28 cellular contexts compared by ENCODE assay signal in the genomic region with DNA sequence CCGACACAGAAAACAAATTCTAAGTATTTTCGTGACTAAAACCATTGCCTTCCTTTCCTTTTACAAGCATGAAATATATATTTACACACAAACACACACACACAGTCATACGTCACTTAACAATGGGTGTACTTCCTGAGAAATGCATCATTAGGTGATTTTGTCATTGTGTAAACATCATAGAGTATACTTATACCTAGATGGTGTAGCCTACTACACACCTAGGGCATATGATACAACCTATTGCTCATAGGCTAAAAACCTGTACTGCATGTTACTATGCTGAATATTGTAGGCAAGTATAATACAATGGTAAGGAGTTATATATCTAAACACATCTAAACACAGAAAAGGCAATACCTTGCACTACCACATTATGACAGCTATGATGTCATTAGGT. TPM values are rescaled to one million over a fixed set of nuclear protein-coding genes. Genes with fewer than 3 reads are reported as not detected.
"Had no signal": no experiment of that assay in that cellular context is flagged by ENCODE, and none has a peak within 500 bp of the region (broad histone marks: within the 10 kb centered on the region; RNA-seq: fewer than 3 reads in every experiment).

No MANE protein-coding gene starts in this region.

- H3K4me3 ChIP-seq: dorsolateral prefrontal cortex, esophagus squamous epithelium, lower lobe of right lung, prostate gland, right atrium auricular region, sigmoid colon, stomach, thyroid gland had no signal

- ATAC-seq: left ventricle myocardium superior; lower lobe of right lung; naive thymus-derived CD8-positive, alpha-beta T cell; stimulated activated effector memory CD8-positive, alpha-beta T cell treated with anti-CD3 and anti-CD28 coated beads, Interleukin-12 subunit alpha, Interleukin-12 subunit beta, amount 100 ng/mL, for 72 hours had no signal

- H3K27ac Mint-ChIP-seq: immature natural killer cell; naive thymus-derived CD8-positive, alpha-beta T cell; nephron progenitor cell; stimulated activated effector memory CD8-positive, alpha-beta T cell treated with anti-CD3 and anti-CD28 coated beads, Interleukin-12 subunit alpha, Interleukin-12 subunit beta, amount 100 ng/mL, for 72 hours had no signal

- H3K4me1 ChIP-seq: esophagus squamous epithelium, lower lobe of right lung, prostate gland, right atrium auricular region, sigmoid colon, stomach, thyroid gland had no signal

- H3K27ac ChIP-seq: dorsolateral prefrontal cortex, esophagus squamous epithelium, lower lobe of right lung, prostate gland, right atrium auricular region, sigmoid colon, stomach, thyroid gland had no signal

- H3K36me3 Mint-ChIP-seq: immature natural killer cell; naive thymus-derived CD8-positive, alpha-beta T cell; stimulated activated effector memory CD8-positive, alpha-beta T cell treated with anti-CD3 and anti-CD28 coated beads, Interleukin-12 subunit alpha, Interleukin-12 subunit beta, amount 100 ng/mL, for 72 hours had no signal

- H3K27me3 ChIP-seq: dorsolateral prefrontal cortex, esophagus squamous epithelium, right atrium auricular region, sigmoid colon, stomach, thyroid gland had no signal

- H3K4me3 Mint-ChIP-seq: immature natural killer cell; naive thymus-derived CD8-positive, alpha-beta T cell; nephron progenitor cell; stimulated activated effector memory CD8-positive, alpha-beta T cell treated with anti-CD3 and anti-CD28 coated beads, Interleukin-12 subunit alpha, Interleukin-12 subunit beta, amount 100 ng/mL, for 72 hours had no signal

- DNase-seq: dorsolateral prefrontal cortex; effector CD4-positive, alpha-beta T cell; esophagus squamous epithelium; foreskin melanocyte; hypothalamus; immature natural killer cell; islet precursor cell; left ventricle myocardium superior; lower lobe of right lung; naive thymus-derived CD8-positive, alpha-beta T cell; nephron progenitor cell; nucleus accumbens; sigmoid colon; stimulated activated CD4-positive, alpha-beta T cell treated with anti-CD3 and anti-CD28 coated beads, Interleukin-2, amount 100 ng/mL, for 24 hours; stimulated activated CD4-positive, alpha-beta T cell treated with anti-CD3 and anti-CD28 coated beads, Interleukin-4, amount 100 ng/mL, for 24 hours; stimulated activated naive CD4-positive, alpha-beta T cell treated with Interleukin-2 at 50 U/mL for 16 hours; stomach; thyroid gland; trophoblast cell had no signal

- H3K4me1 Mint-ChIP-seq: immature natural killer cell; naive thymus-derived CD8-positive, alpha-beta T cell; nephron progenitor cell; stimulated activated effector memory CD8-positive, alpha-beta T cell treated with anti-CD3 and anti-CD28 coated beads, Interleukin-12 subunit alpha, Interleukin-12 subunit beta, amount 100 ng/mL, for 72 hours had no signal

- H3K9me3 Mint-ChIP-seq: nephron progenitor cell had no signal

- H3K36me3 ChIP-seq: esophagus squamous epithelium, lower lobe of right lung, prostate gland, right atrium auricular region, sigmoid colon, stomach, thyroid gland had no signal

- H3K9me3 ChIP-seq: esophagus squamous epithelium, lower lobe of right lung, prostate gland, right atrium auricular region, sigmoid colon, stomach, thyroid gland had no signal

RNA-seq across cellular contexts. Expression of a gene that starts 28.6 kb away (rescaled TPM):
- total RNA-seq: epithelial cell of proximal tubule; left ventricle myocardium superior; mesenteric fat pad; myocyte; naive thymus-derived CD8-positive, alpha-beta T cell; osteocyte; right atrium auricular region; sigmoid colon; skeletal muscle tissue; subcutaneous adipose tissue had no signal
- polyA plus RNA-seq: immature natural killer cell; naive thymus-derived CD8-positive, alpha-beta T cell had no signal
